In the genomic region with DNA sequence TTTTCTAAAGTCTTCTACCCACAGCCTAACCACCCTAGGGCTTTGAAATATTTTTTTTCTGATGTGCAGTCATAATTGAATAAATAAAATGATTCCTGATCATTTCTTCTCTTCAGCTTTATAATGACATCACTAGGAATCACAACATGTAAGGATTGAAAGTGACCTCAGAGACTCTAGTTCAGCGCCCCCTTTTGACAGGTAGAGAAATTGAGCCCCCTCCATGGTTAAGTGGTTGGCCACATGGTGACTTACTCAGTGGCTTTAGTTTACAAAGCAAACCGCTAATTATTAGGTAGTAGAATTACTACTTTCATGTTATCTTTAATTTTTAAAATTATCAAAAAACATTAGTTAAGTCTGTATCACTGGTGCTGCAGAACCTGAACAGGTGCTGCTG, we compare ENCODE assay signal across 9 cellular contexts. TPM values are rescaled to one million over a fixed set of nuclear protein-coding genes. Genes with fewer than 3 reads are reported as not detected.
A peak's percentile ranks its signal among the peaks of the same experiment; 100 is the strongest.
DNase-seq lines count a peak whose midpoint lies in the region; ATAC-seq, FAIRE-seq and TF ChIP-seq lines count a peak whose summit lies in the region.
"Had no signal": no experiment of that assay in that cellular context is flagged by ENCODE, and none has a peak within 500 bp of the region (broad histone marks: within the 10 kb centered on the region; RNA-seq: fewer than 3 reads in every experiment).

No MANE protein-coding gene starts in this region.

- no peak overlapping the region for H2BK5ac ChIP-seq in mesendoderm (ENCODE audit: low read length)

- no peaks in the 10 kb centered on the region for H3K36me3 ChIP-seq in mesendoderm (ENCODE audit: control insufficient read depth, insufficient read depth, low read length)

- CTCF ChIA-PET in RWPE1 (lab: Yijun Ruan, JAX): interaction anchor here (0.6 to 1.1 kb wide), 2 partner anchors 92 to 116 kb away, joined by 3 read pairs; no protein-coding TSS in a partner anchor

- H3K4me1 ChIP-seq in mesendoderm (ENCODE audit: control insufficient read depth, low read depth, low read length): no peaks in the 10 kb centered on the region

- no peak overlapping the region for H4K5ac ChIP-seq in mesendoderm (ENCODE audit: low read length)

- H3K79me1 ChIP-seq in mesendoderm (ENCODE audit: low read length): no peaks in the 10 kb centered on the region

- no peak overlapping the region for H2BK120ac ChIP-seq in mesendoderm (ENCODE audit: low read depth, low read length)

- FAIRE-seq in GM12892 (lab: Jason Lieb, UNC) (no peak), H54 (lab: Jason Lieb, UNC) (no peak)

- no peaks in the 10 kb centered on the region for H3K27me3 ChIP-seq in mesendoderm (ENCODE audit: insufficient read depth, low read length, poor library complexity)

- no peak overlapping the region for H3K23ac ChIP-seq in mesendoderm (ENCODE audit: low read length)

- no peak overlapping the region for H2AK5ac ChIP-seq in mesendoderm (ENCODE audit: low read length)

- TF ChIP-seq POLR2A in GM12892 (IDR thresholded peaks at IDR 0.05; ENCODE audit: low read depth, low read length): no peak
- TF ChIP-seq POLR2A in H54 (IDR thresholded peaks at IDR 0.05; ENCODE audit: low read depth, low read length): no peak

- no peak overlapping the region for H2BK15ac ChIP-seq in mesendoderm (replicated peaks; ENCODE audit: low read depth)

- WGBS in mesendoderm (ENCODE audit: extremely low coverage, insufficient coverage, low lambda C conversion rate): no CpG with 5 or more reads among the region's 2 CpGs

- H3K79me2 ChIP-seq in mesendoderm (ENCODE audit: control insufficient read depth, insufficient read depth, low read length): no peaks in the 10 kb centered on the region

- no peak overlapping the region for H3K4me2 ChIP-seq in mesendoderm (ENCODE audit: low read length)

- POLR2A ChIA-PET in RWPE1 (lab: Yijun Ruan, JAX; ENCODE audit: low non-redundant PET): no interaction called here

- H3K18ac ChIP-seq in mesendoderm (ENCODE audit: low read length): no peak overlapping the region

- no peak overlapping the region for H4K8ac ChIP-seq in mesendoderm (ENCODE audit: low read depth, low read length)

- H3K9ac ChIP-seq in mesendoderm (ENCODE audit: low read length): no peak overlapping the region

- ATAC-seq in HG02759 (IDR thresholded peaks at IDR 0.05; ENCODE audit: unreplicated experiment): peak; percentile 45

- H3K27ac ChIP-seq in mesendoderm (ENCODE audit: low read depth, low read length) (no peak overlapping the region), RWPE1 (no peak overlapping the region)

- peak; percentile 37; the same call in 1 of the 2 replicates for TF ChIP-seq CTCF in WI38 (IDR thresholded peaks at IDR 0.05; ENCODE audit: low read depth, low read length)
- TF ChIP-seq CTCF in RWPE1 (conservative IDR thresholded peaks at IDR 0.05; ENCODE audit: low read depth): no peak; the same call in 1 of the 2 replicates

- H3K4me3 ChIP-seq in WI38 (ENCODE audit: low read depth, low read length) (no peak overlapping the region), mesendoderm (ENCODE audit: low read length) (no peak overlapping the region)
- H3K4me3 ChIP-seq: lung had no signal

- DNase-seq in Daoy (ENCODE audit: low read depth) (peak; percentile 40), mesendoderm (peak; percentile 80), GM12892 (ENCODE audit: insufficient read length) (no peak), H54 (ENCODE audit: insufficient read length, low spot score) (no peak), RWPE1 (ENCODE audit: low spot score) (no peak), mesenteric fat pad (ENCODE audit: low spot score) (no peak)

- H3K4ac ChIP-seq in mesendoderm (ENCODE audit: low read depth, low read length): no peak overlapping the region

- H3K56ac ChIP-seq in mesendoderm (ENCODE audit: low read length): no peak overlapping the region

RNA-seq across cellular contexts. Expression of gene SLC2A12, which starts 13.3 kb away (rescaled TPM):
- 0.36 and 0.69 TPM in 2 replicates for total RNA-seq in Daoy (2014; rRNA removed; shearing (Covaris generic))
- 1.0 TPM for polyA plus RNA-seq in mesendoderm (2013, experiment 1 of 2)
- polyA plus RNA-seq in mesendoderm (2013, experiment 2 of 2): 1.0 TPM
- polyA plus RNA-seq in GM12892 (2012; ENCODE audit: missing spikeins): 0.30 TPM
- 0.13 TPM for total RNA-seq in mesenteric fat pad

Comparison
In these comparisons a context has a peak if more than half of its experiments do, and no peak if none do; other contexts are left out.
1. DNase-seq: peak in Daoy (single experiment) and mesendoderm (single experiment); none in GM12892 (single experiment), H54 (single experiment), RWPE1 (single experiment) and mesenteric fat pad (single experiment).